ENCODE assay signal across 1 cellular context in the genomic region with DNA sequence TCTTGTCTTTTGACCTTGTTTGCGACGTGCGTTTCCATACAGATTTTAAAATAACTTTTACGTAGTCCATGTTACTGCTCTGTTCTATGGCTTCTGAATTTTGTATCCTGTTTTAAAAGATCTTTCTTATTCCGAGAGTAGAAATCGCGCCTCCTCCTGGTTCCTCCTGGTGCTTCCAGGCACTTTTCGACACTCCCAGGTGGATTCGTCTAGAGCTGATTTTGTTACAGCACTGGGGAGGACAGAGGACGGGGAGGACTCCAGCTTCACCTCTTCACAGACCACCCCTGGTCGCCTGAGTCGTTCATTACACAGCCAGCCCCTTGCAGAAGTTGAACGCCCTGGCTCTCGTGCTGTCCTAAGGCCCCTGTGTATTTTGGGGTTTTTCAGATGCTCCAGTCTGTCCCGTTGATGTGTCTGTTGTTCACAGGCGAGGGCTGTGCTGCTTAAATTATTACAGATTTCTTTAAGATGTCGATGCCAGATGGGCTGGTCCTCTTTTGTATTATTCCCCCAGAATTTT.
TF ChIP-seq lines count a peak whose summit lies in the region.

No MANE protein-coding gene starts in this region.

TF ChIP-seq in H1, 55 proteins besides CTCF, POLR2A, EP300 and RAD21:
- TF ChIP-seq SIRT6 (IDR thresholded peaks at IDR 0.05; ENCODE audit: low read length) (no peak), BCL11A (IDR thresholded peaks at IDR 0.05; ENCODE audit: low read depth in 2 of 2, low read length in 2 of 2) (no peak), GABPA (IDR thresholded peaks at IDR 0.05; ENCODE audit: borderline replicate concordance, insufficient read depth, low read length) (no peak), CHD1 (IDR thresholded peaks at IDR 0.05; ENCODE audit: low read depth, low read length) (no peak), YY1 (IDR thresholded peaks at IDR 0.05; ENCODE audit: low read depth, low read length) (no peak), SP4 (IDR thresholded peaks at IDR 0.05; ENCODE audit: low read length) (no peak), JUND (IDR thresholded peaks at IDR 0.05; ENCODE audit: low read length) (no peak), JUN (IDR thresholded peaks at IDR 0.05; ENCODE audit: low read depth, low read length) (no peak), CREB1 (IDR thresholded peaks at IDR 0.05) (no peak), HDAC2 (IDR thresholded peaks at IDR 0.05; ENCODE audit: borderline replicate concordance in 1 of 2, low read depth in 2 of 2, low read length in 2 of 2) (no peak), SIX5 (IDR thresholded peaks at IDR 0.05; ENCODE audit: low read depth, low read length) (no peak), CBX5 (IDR thresholded peaks at IDR 0.05; ENCODE audit: low read depth, low read length) (no peak), CTBP2 (IDR thresholded peaks at IDR 0.05; ENCODE audit: borderline replicate concordance, insufficient read depth, insufficient read length, low read length) (no peak), TAF7 (optimal IDR thresholded peaks at IDR 0.05; ENCODE audit: borderline replicate concordance, low read depth, low read length) (no peak), SP2 (IDR thresholded peaks at IDR 0.05; ENCODE audit: low read length) (no peak), RBBP5 (IDR thresholded peaks at IDR 0.05; ENCODE audit: borderline replicate concordance, low read depth, low read length) (no peak), HDAC6 (IDR thresholded peaks at IDR 0.05; ENCODE audit: low read depth, low read length) (no peak), EGR1 (IDR thresholded peaks at IDR 0.05; ENCODE audit: borderline replicate concordance, low read depth, low read length) (no peak), ZNF274 (IDR thresholded peaks at IDR 0.05; ENCODE audit: borderline replicate concordance, extremely low read depth, low read length) (no peak)
- TF ChIP-seq, protein P1, sequence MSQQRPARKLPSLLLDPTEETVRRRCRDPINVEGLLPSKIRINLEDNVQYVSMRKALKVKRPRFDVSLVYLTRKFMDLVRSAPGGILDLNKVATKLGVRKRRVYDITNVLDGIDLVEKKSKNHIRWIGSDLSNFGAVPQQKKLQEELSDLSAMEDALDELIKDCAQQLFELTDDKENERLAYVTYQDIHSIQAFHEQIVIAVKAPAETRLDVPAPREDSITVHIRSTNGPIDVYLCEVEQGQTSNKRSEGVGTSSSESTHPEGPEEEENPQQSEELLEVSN (IDR thresholded peaks at IDR 0.05) = no peak
